Comparison of ENCODE assay signal across 11 cellular contexts in the genomic region with DNA sequence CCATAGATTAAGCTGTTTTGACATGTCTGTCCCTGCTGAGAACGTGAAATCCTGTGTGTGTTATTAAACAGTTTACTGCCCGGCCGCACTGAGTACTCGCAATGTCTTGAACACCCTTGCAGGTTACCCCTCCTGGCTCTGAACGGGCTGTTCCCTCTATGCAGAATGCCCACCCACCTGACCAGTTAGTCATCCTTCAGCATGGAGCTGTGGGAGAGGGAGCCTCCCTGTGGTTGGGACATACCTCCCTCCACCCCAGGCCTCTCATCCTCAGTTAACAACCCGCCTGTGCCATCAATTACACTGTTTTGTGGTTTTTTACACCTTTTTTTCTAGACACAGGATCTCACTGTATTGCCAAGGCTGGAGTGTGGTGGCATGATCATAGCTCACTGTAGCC. TPM values are rescaled to one million over a fixed set of nuclear protein-coding genes. Genes with fewer than 3 reads are reported as not detected.
DNase-seq lines count a peak whose midpoint lies in the region; ATAC-seq lines count a peak whose summit lies in the region.
"Had no signal": no experiment of that assay in that cellular context is flagged by ENCODE, and none has a peak within 500 bp of the region (broad histone marks: within the 10 kb centered on the region; RNA-seq: fewer than 3 reads in every experiment).

No MANE protein-coding gene starts in this region.

- H3K27me3 ChIP-seq in GM23248 (replicated peaks; ENCODE audit: insufficient read depth) = no peaks in the 10 kb centered on the region
- H3K27me3 ChIP-seq: testis had no signal

- peaks cover 11% of the 10 kb centered on the region for H3K4me1 ChIP-seq in GM23248 (ENCODE audit: insufficient read depth)

- DNase-seq in AG08396 (ENCODE audit: low spot score) = peak; percentile 20
- DNase-seq in GM23248 = peak; percentile 52
- DNase-seq in amniotic epithelial cell (ENCODE audit: low read depth) = peak; percentile 85
- DNase-seq in iPS-NIHi11 (ENCODE audit: low spot score) = peak; percentile 27
- DNase-seq in activated CD8-positive, alpha-beta T cell treated with anti-CD3 and anti-CD28 coated beads, Interleukin-2, amount 10 ng/mL, durations not matched to agents 7 days and 5 days = no peak
- no peak for DNase-seq in occipital lobe (lab: John Stamatoyannopoulos, UW)
- DNase-seq: activated T-cell treated with anti-CD3 and anti-CD28 coated beads for 4 hours; stimulated activated CD4-positive, alpha-beta T cell treated with anti-CD3 and anti-CD28 coated beads, Interleukin-4, amount 100 ng/mL, for 1 hour; testis had no signal

- H3K4me3 Mint-ChIP-seq in activated CD8-positive, alpha-beta T cell treated with anti-CD3 and anti-CD28 coated beads, Interleukin-2, amount 10 ng/mL, durations not matched to agents 7 days and 5 days = no peak overlapping the region

- no peaks in the 10 kb centered on the region for H3K36me3 Mint-ChIP-seq in activated CD8-positive, alpha-beta T cell treated with anti-CD3 and anti-CD28 coated beads, Interleukin-2, amount 10 ng/mL, durations not matched to agents 7 days and 5 days (ENCODE audit: low read depth)

- WGBS in GM23248 (ENCODE audit: low coverage in 1 of 2, low lambda C conversion rate in 2 of 2, missing lambda C conversion rate in 2 of 2), 2 experiments = 83% methylated on average over 6 of the region's 6 CpGs

- no peaks in the 10 kb centered on the region for H3K27me3 Mint-ChIP-seq in activated CD8-positive, alpha-beta T cell treated with anti-CD3 and anti-CD28 coated beads, Interleukin-2, amount 10 ng/mL, durations not matched to agents 7 days and 5 days (ENCODE audit: low read depth)

- no peak overlapping the region for H3K9ac ChIP-seq in GM23248

- no peak for ATAC-seq in HG03139 (IDR thresholded peaks at IDR 0.05; ENCODE audit: unreplicated experiment)
- no peak for ATAC-seq in activated CD8-positive, alpha-beta T cell treated with anti-CD3 and anti-CD28 coated beads, Interleukin-2, amount 10 ng/mL, durations not matched to agents 7 days and 5 days
- ATAC-seq in GM18873 (IDR thresholded peaks at IDR 0.05; ENCODE audit: low FRiP score, unreplicated experiment) = no peak

- H3K79me2 ChIP-seq in GM23248 (ENCODE audit: insufficient read depth) = peaks cover 46% of the 10 kb centered on the region

- peaks cover 7% of the 10 kb centered on the region for H3F3A ChIP-seq in GM23248 (ENCODE audit: insufficient read depth)

- no peak overlapping the region for H3K4me2 ChIP-seq in GM23248 (ENCODE audit: unreplicated experiment)

- CTCF ChIA-PET in activated CD8-positive, alpha-beta T cell treated with anti-CD3 and anti-CD28 coated beads, Interleukin-2, amount 10 ng/mL, durations not matched to agents 7 days and 5 days (lab: Charles Lee) = interaction anchor here (1.0 kb wide), 1 partner anchor 145 kb away, joined by 3 read pairs; no protein-coding TSS in a partner anchor

- no peaks in the 10 kb centered on the region for H3K9me2 ChIP-seq in GM23248 (ENCODE audit: insufficient read depth)

- no peaks in the 10 kb centered on the region for H3K9me3 ChIP-seq in GM23248 (ENCODE audit: low read depth)
- H3K9me3 ChIP-seq: testis had no signal

- POLR2A ChIA-PET in activated CD8-positive, alpha-beta T cell treated with anti-CD3 and anti-CD28 coated beads, Interleukin-2, amount 10 ng/mL, durations not matched to agents 7 days and 5 days (lab: Charles Lee) = no interaction called here

- no peaks in the 10 kb centered on the region for H4K20me1 ChIP-seq in GM23248 (ENCODE audit: insufficient read depth)

- no peak overlapping the region for H3K27ac Mint-ChIP-seq in activated CD8-positive, alpha-beta T cell treated with anti-CD3 and anti-CD28 coated beads, Interleukin-2, amount 10 ng/mL, durations not matched to agents 7 days and 5 days

- in situ Hi-C loops in GM23248 (cut with MboI) = no loop called here

- no peak overlapping the region for H3K27ac ChIP-seq in GM23248
- H3K27ac ChIP-seq: testis had no signal

- no peaks in the 10 kb centered on the region for H3K9me3 Mint-ChIP-seq in activated CD8-positive, alpha-beta T cell treated with anti-CD3 and anti-CD28 coated beads, Interleukin-2, amount 10 ng/mL, durations not matched to agents 7 days and 5 days (ENCODE audit: insufficient read depth)

- no peak overlapping the region for H3K4me3 ChIP-seq in GM23248
- H3K4me3 ChIP-seq: testis had no signal

- peaks cover 8% of the 10 kb centered on the region for H3K4me1 Mint-ChIP-seq in activated CD8-positive, alpha-beta T cell treated with anti-CD3 and anti-CD28 coated beads, Interleukin-2, amount 10 ng/mL, durations not matched to agents 7 days and 5 days (ENCODE audit: low read depth)

- no peaks in the 10 kb centered on the region for H3K36me3 ChIP-seq in GM23248 (ENCODE audit: low read depth)

- no peak overlapping the region for H2AFZ ChIP-seq in GM23248

RNA-seq across cellular contexts. Expression of a gene that starts 26.0 kb away (rescaled TPM):
- 8.6 and 22.0 TPM in 2 replicates for total RNA-seq in GM23248 (2014; rRNA removed; shearing (Covaris generic))
- polyA plus RNA-seq in GM23248 (2016; fragmentation: Nextera tagmentation; extraction: Ambion mirVana) = 5.5 TPM in 2 replicates
- 1 to 10 TPM; 6.2 to 7.0 TPM for total RNA-seq in activated CD8-positive, alpha-beta T cell treated with anti-CD3 and anti-CD28 coated beads, Interleukin-2, amount 10 ng/mL, durations not matched to agents 7 days and 5 days
- total RNA-seq in occipital lobe = 4.5 TPM

Comparison
In these comparisons a context has a peak if more than half of its experiments do, and no peak if none do; other contexts are left out.
1. DNase-seq: peak in AG08396 (single experiment), GM23248 (single experiment), amniotic epithelial cell (single experiment) and iPS-NIHi11 (single experiment); none in activated CD8-positive, alpha-beta T cell treated with anti-CD3 and anti-CD28 coated beads, Interleukin-2, amount 10 ng/mL, durations not matched to agents 7 days and 5 days (single experiment) and occipital lobe (single experiment).